Comparison of ENCODE assay signal across 18 cellular contexts in the genomic region with DNA sequence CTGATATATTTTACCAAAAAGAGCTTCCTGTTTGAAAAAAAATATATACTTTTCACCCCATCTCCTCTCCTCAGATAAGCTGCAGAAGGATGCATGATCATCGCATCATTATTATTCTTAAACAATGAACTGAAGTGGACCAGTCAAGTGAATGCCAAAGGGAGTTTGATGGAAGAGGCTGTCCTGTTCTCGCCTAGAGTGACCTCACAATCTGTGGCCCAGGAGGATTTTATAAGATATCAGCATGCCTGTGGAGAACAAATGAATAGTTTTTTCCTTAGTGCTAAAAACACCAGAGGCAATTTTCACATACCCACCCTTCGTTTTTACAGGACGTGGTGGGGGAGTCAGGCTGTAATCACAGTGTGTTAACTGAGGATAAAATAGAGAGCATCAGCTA.
A peak's percentile ranks its signal among the peaks of the same experiment; 100 is the strongest.
DNase-seq lines count a peak whose midpoint lies in the region; ATAC-seq and TF ChIP-seq lines count a peak whose summit lies in the region.
"Had no signal": no experiment of that assay in that cellular context is flagged by ENCODE, and none has a peak within 500 bp of the region (broad histone marks: within the 10 kb centered on the region; RNA-seq: fewer than 3 reads in every experiment).

No MANE protein-coding gene starts in this region.

- no peaks in the 10 kb centered on the region for H3K9me2 ChIP-seq in GM23338 (ENCODE audit: insufficient read depth)

- TF ChIP-seq CTCF in GM23338 (conservative IDR thresholded peaks at IDR 0.05; ENCODE audit: low read depth in 2 of 2) (no peak), heart left ventricle (IDR thresholded peaks at IDR 0.05) (no peak), osteoblast (IDR thresholded peaks at IDR 0.05; ENCODE audit: extremely low read depth, low read depth, low read length) (no peak)

- H3K9me3 Mint-ChIP-seq in GM23338: no peaks in the 10 kb centered on the region; the same call in 2 of the 3 replicates
- no peaks in the 10 kb centered on the region for H3K9me3 Mint-ChIP-seq in T-helper 2 cell treated with Interferon-gamma antibody and Interleukin-4, amounts not matched to agents 5 μg/mL and 100 μg/mL, for 36 hours
- H3K9me3 Mint-ChIP-seq: CD4-positive, alpha-beta memory T cell had no signal

- H3K27me3 Mint-ChIP-seq in GM23338 (ENCODE audit: insufficient read depth, low read depth, poor library complexity): no peaks in the 10 kb centered on the region
- peaks cover 3% of the 10 kb centered on the region for H3K27me3 Mint-ChIP-seq in T-helper 2 cell treated with Interferon-gamma antibody and Interleukin-4, amounts not matched to agents 5 μg/mL and 100 μg/mL, for 36 hours (ENCODE audit: low read depth)

- no peaks in the 10 kb centered on the region for H4K20me1 ChIP-seq in GM23338 (replicated peaks; ENCODE audit: insufficient read depth)
- no peaks in the 10 kb centered on the region for H4K20me1 ChIP-seq in osteoblast (ENCODE audit: insufficient read depth, low read length)

- no peak for TF ChIP-seq POLR2A in heart left ventricle (IDR thresholded peaks at IDR 0.05)

- intact Hi-C loops in heart left ventricle (cut with DNase I): loop anchor here (2.0 to 10.0 kb wide), 13 partner anchors 41 to 1686 kb away; partner anchors contain the start of genes USP46 (in 4 of the 10) and RASL11B (in 2 of the 10)

- no peak for DNase-seq in GM23338 (ENCODE audit: low spot score)
- DNase-seq in cerebellar cortex (ENCODE audit: low spot score): peak; percentile 5
- DNase-seq in heart left ventricle: no peak
- peak; percentile 35 for DNase-seq in osteoblast (ENCODE audit: insufficient read length, low spot score, missing footprints)
- DNase-seq in stimulated activated CD8-positive, alpha-beta memory T cell treated with anti-CD3 and anti-CD28 coated beads, Interleukin-4, amount 100 ng/mL, for 48 hours: no peak
- no peak for DNase-seq in T-helper 2 cell treated with Interferon-gamma antibody and Interleukin-4, amounts not matched to agents 5 μg/mL and 100 μg/mL, for 36 hours (ENCODE audit: low spot score)
- DNase-seq in hypothalamus (lab: John Stamatoyannopoulos, UW): no peak
- DNase-seq: C1 segment of cervical spinal cord; CD4-positive, alpha-beta memory T cell; COR-L47; Karpas-422; NCI-H1092 treated with DMSO at 0.1 percent for 48 hours; NCI-H1436 treated with DMSO at 0.1 percent for 48 hours; NCI-H187 treated with DMSO at 0.1 percent for 48 hours; NCI-H2107; NCI-H524; NCI-H748 treated with DMSO at 0.1 percent for 48 hours; SHP77 had no signal

- H2AFZ ChIP-seq in GM23338 (peak overlapping the region; percentile 72; the same call in 1 of the 2 replicates), osteoblast (ENCODE audit: low read length) (no peak overlapping the region)

- no peaks in the 10 kb centered on the region for H3K27me3 ChIP-seq in GM23338 (ENCODE audit: insufficient read depth)
- H3K27me3 ChIP-seq in heart left ventricle: no peaks in the 10 kb centered on the region
- no peaks in the 10 kb centered on the region for H3K27me3 ChIP-seq in osteoblast (ENCODE audit: insufficient read depth, low read length)

- H3K4me1 ChIP-seq in GM23338 (ENCODE audit: insufficient read depth) (peaks cover 12% of the 10 kb centered on the region), heart left ventricle (peaks cover 0 to 28% (median 15%) of the 10 kb centered on the region in 12 donors), osteoblast (ENCODE audit: insufficient read depth, low read length) (no peaks in the 10 kb centered on the region)

- no peaks in the 10 kb centered on the region for H3K36me3 Mint-ChIP-seq in GM23338 (ENCODE audit: low read depth)
- no peaks in the 10 kb centered on the region for H3K36me3 Mint-ChIP-seq in T-helper 2 cell treated with Interferon-gamma antibody and Interleukin-4, amounts not matched to agents 5 μg/mL and 100 μg/mL, for 36 hours (ENCODE audit: low read depth)
- H3K36me3 Mint-ChIP-seq: CD4-positive, alpha-beta memory T cell had no signal

- H3K36me3 ChIP-seq in GM23338 (ENCODE audit: insufficient read depth): no peaks in the 10 kb centered on the region
- H3K36me3 ChIP-seq in heart left ventricle: no peaks in the 10 kb centered on the region
- no peaks in the 10 kb centered on the region for H3K36me3 ChIP-seq in osteoblast (ENCODE audit: insufficient read depth, low read length)

- no peak overlapping the region for H3K4me3 Mint-ChIP-seq in GM23338
- H3K4me3 Mint-ChIP-seq in T-helper 2 cell treated with Interferon-gamma antibody and Interleukin-4, amounts not matched to agents 5 μg/mL and 100 μg/mL, for 36 hours: no peak overlapping the region
- H3K4me3 Mint-ChIP-seq: CD4-positive, alpha-beta memory T cell had no signal

- H3K4me2 ChIP-seq in GM23338: no peak overlapping the region
- H3K4me2 ChIP-seq in osteoblast (ENCODE audit: insufficient read depth, low read length): no peak overlapping the region

- H3K4me1 Mint-ChIP-seq in GM23338: peaks cover 23% of the 10 kb centered on the region; the same call in 2 of the 3 replicates
- H3K4me1 Mint-ChIP-seq in T-helper 2 cell treated with Interferon-gamma antibody and Interleukin-4, amounts not matched to agents 5 μg/mL and 100 μg/mL, for 36 hours (ENCODE audit: low read depth): no peaks in the 10 kb centered on the region
- H3K4me1 Mint-ChIP-seq: CD4-positive, alpha-beta memory T cell had no signal

- H3K27ac ChIP-seq in GM23338 (ENCODE audit: low read depth) (no peak overlapping the region), heart left ventricle (peak overlapping the region in 11 of 12 donors; percentile 24 to 95 (median 70)), osteoblast (ENCODE audit: low read depth, low read length) (no peak overlapping the region)

- no peak for ATAC-seq in GM23338
- peak; percentile 60 to 87 (median 76) for ATAC-seq in heart left ventricle

- H3K4me3 ChIP-seq in GM23338 (no peak overlapping the region), heart left ventricle (peak overlapping the region in 1 of 12 donors; percentile 21), osteoblast (ENCODE audit: insufficient read depth, low read length) (no peak overlapping the region)

- no peaks in the 10 kb centered on the region for H3K79me2 ChIP-seq in GM23338 (replicated peaks; ENCODE audit: insufficient read depth)
- no peaks in the 10 kb centered on the region for H3K79me2 ChIP-seq in osteoblast (ENCODE audit: insufficient read depth, low read length)

- 32 to 43% (median 36%) methylated on average over 4 of the region's 4 CpGs for WGBS in heart left ventricle, 4 donors

- no peaks in the 10 kb centered on the region for H3K9me3 ChIP-seq in heart left ventricle
- no peaks in the 10 kb centered on the region for H3K9me3 ChIP-seq in osteoblast (ENCODE audit: low read depth, low read length)

- no peaks in the 10 kb centered on the region for H3F3A ChIP-seq in GM23338 (replicated peaks; ENCODE audit: low read depth)

- no peak overlapping the region for H3K27ac Mint-ChIP-seq in GM23338
- no peak overlapping the region for H3K27ac Mint-ChIP-seq in T-helper 2 cell treated with Interferon-gamma antibody and Interleukin-4, amounts not matched to agents 5 μg/mL and 100 μg/mL, for 36 hours

TF ChIP-seq in GM23338, 12 proteins besides CTCF, POLR2A, EP300 and RAD21 (continues in another document):
- TF ChIP-seq EZH2 (IDR thresholded peaks at IDR 0.05; ENCODE audit: low read depth, unreplicated experiment): no peak
- no peak for TF ChIP-seq JUNB (IDR thresholded peaks at IDR 0.05; ENCODE audit: unreplicated experiment)

Comparison
In these comparisons a context has a peak if more than half of its experiments do, and no peak if none do; other contexts are left out.
1. DNase-seq: peak in cerebellar cortex (single experiment) and osteoblast (single experiment); none in GM23338 (single experiment), heart left ventricle (0 of 5), stimulated activated CD8-positive, alpha-beta memory T cell treated with anti-CD3 and anti-CD28 coated beads, Interleukin-4, amount 100 ng/mL, for 48 hours (single experiment), T-helper 2 cell treated with Interferon-gamma antibody and Interleukin-4, amounts not matched to agents 5 μg/mL and 100 μg/mL, for 36 hours (single experiment) and hypothalamus (0 of 51).
2. H3K27ac ChIP-seq: peak in heart left ventricle (11 of 12); none in GM23338 (single experiment) and osteoblast (single experiment).